Comparison of ENCODE assay signal across 8 cellular contexts in the genomic region with DNA sequence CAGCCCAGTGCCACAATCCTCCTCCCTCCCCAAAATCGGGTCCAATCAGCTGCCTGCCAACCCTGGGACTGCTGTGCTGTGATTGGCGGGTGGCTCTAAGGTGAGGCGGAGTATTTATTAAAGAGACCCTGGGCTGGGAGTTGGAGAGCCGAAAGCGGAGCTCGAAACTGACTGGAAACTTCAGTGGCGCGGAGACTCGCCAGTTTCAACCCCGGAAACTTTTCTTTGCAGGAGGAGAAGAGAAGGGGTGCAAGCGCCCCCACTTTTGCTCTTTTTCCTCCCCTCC. TPM values are rescaled to one million over a fixed set of nuclear protein-coding genes. Genes with fewer than 3 reads are reported as not detected.
DNase-seq lines count a peak whose midpoint lies in the region; ATAC-seq, FAIRE-seq and TF ChIP-seq lines count a peak whose summit lies in the region.

TSS of gene SOX9 (plus strand) at position 143 of the 286 bp plus-strand sequence. CDS start 372 bp downstream, outside the sequence.

- H3K9me3 Mint-ChIP-seq in endodermal cell = no peaks in the 10 kb centered on the region
- peaks cover 2% of the 10 kb centered on the region for H3K9me3 Mint-ChIP-seq in memory B cell

- H3K9me3 ChIP-seq in ES-I3 (ENCODE audit: control insufficient read depth, insufficient read depth, low read length) (no peaks in the 10 kb centered on the region), NT2/D1 (ENCODE audit: insufficient read depth, low read length) (no peaks in the 10 kb centered on the region), endodermal cell (ENCODE audit: control insufficient read depth, low read length) (no peaks in the 10 kb centered on the region)

- H3K4me3 ChIP-seq in NT2/D1 (ENCODE audit: insufficient read length, low read depth) (peak within 1 kb of the TSS; percentile 83), endodermal cell (ENCODE audit: low read length) (peak within 1 kb of the TSS; percentile 83)

- H3K36me3 ChIP-seq in ES-I3 (ENCODE audit: insufficient read depth, low read length) = no peaks in the 10 kb centered on the region
- H3K36me3 ChIP-seq in NT2/D1 (ENCODE audit: insufficient read depth, insufficient read length, low read length) = peaks cover 19% of the 10 kb centered on the region
- H3K36me3 ChIP-seq in endodermal cell (ENCODE audit: control insufficient read depth, insufficient read depth, low read length) = no peaks in the 10 kb centered on the region

- peaks cover 51% of the 10 kb centered on the region for H3K27me3 ChIP-seq in NT2/D1 (ENCODE audit: insufficient read depth, insufficient read length)
- peaks cover 89% of the 10 kb centered on the region for H3K27me3 ChIP-seq in endodermal cell (ENCODE audit: control insufficient read depth, insufficient read depth, low read length, poor library complexity, severe bottlenecking)

- H3K4me1 Mint-ChIP-seq in endodermal cell = peaks cover 42% of the 10 kb centered on the region
- H3K4me1 Mint-ChIP-seq in memory B cell = peaks cover 7% of the 10 kb centered on the region

- H3K9ac ChIP-seq in ES-I3 (ENCODE audit: low read depth, low read length) = peak within 1 kb of the TSS; percentile 84
- H3K9ac ChIP-seq in NT2/D1 (ENCODE audit: insufficient read length, low read depth) = peak within 1 kb of the TSS; percentile 97
- H3K9ac ChIP-seq in endodermal cell (ENCODE audit: extremely low read depth, low read length, poor library complexity, severe bottlenecking) = no peak within 1 kb of the TSS

- H3K4me1 ChIP-seq in ES-I3 (ENCODE audit: insufficient read depth, low read length) (peaks cover 21% of the 10 kb centered on the region), NT2/D1 (ENCODE audit: insufficient read depth, insufficient read length) (peaks cover 9% of the 10 kb centered on the region), endodermal cell (ENCODE audit: control insufficient read depth, insufficient read depth, low read length) (peaks cover 9% of the 10 kb centered on the region)

- H3K27me3 Mint-ChIP-seq in endodermal cell (ENCODE audit: insufficient read depth) = peaks cover 90% of the 10 kb centered on the region
- H3K27me3 Mint-ChIP-seq in memory B cell = peaks cover 27% of the 10 kb centered on the region

- H3K27ac ChIP-seq in endodermal cell (ENCODE audit: low read depth, low read length) = peak within 1 kb of the TSS; percentile 29

- H3K36me3 Mint-ChIP-seq in endodermal cell (ENCODE audit: low read depth) (no peaks in the 10 kb centered on the region), memory B cell (peaks cover 2% of the 10 kb centered on the region)

- WGBS in endodermal cell (ENCODE audit: insufficient coverage in 1 of 2, insufficient read length in 1 of 2), 2 experiments = 0 to 2% methylated on average over 5 to 10 of the region's 11 CpGs

- TF ChIP-seq CTCF in endodermal cell (conservative IDR thresholded peaks at IDR 0.05) = no peak

- DNase-seq in NT2/D1 (ENCODE audit: low read depth, low spot score) = peak; percentile 82
- DNase-seq in endodermal cell = peak; percentile 99
- DNase-seq in memory B cell (ENCODE audit: low spot score in 2 of 2) = no peak
- peak; percentile 100 for DNase-seq in urothelium cell line (ENCODE audit: low spot score)
- DNase-seq in KG1 (lab: John Stamatoyannopoulos, UW) = no peak

- H3K27ac Mint-ChIP-seq in endodermal cell (no peak within 1 kb of the TSS), memory B cell (no peak within 1 kb of the TSS)

- ATAC-seq in GM21367 (IDR thresholded peaks at IDR 0.05; ENCODE audit: unreplicated experiment) (peak; percentile 75), HG03571 (IDR thresholded peaks at IDR 0.05; ENCODE audit: unreplicated experiment) (peak; percentile 86), memory B cell (ENCODE audit: low read depth) (no peak)

- H3K4me3 Mint-ChIP-seq in endodermal cell (peak within 1 kb of the TSS; percentile 58), memory B cell (peak within 1 kb of the TSS; percentile 64)

- FAIRE-seq in urothelium cell line (lab: Jason Lieb, UNC) = peak; percentile 99

RNA-seq across cellular contexts. Expression of gene SOX9, which starts in this region (rescaled TPM):
- total RNA-seq in endodermal cell = 1 to 10 TPM in 1 of 2 donors, under 1 TPM in 1; 0.46 to 1.3 TPM
- 35.3 TPM for polyA plus RNA-seq in endodermal cell (2013, experiment 1 of 2)
- polyA plus RNA-seq in endodermal cell (2013, experiment 2 of 2) = 32.2 TPM

Comparison
In these comparisons a context has a peak if more than half of its experiments do, and no peak if none do; other contexts are left out.
1. DNase-seq: peak in NT2/D1 (single experiment), endodermal cell (single experiment) and urothelium cell line (single experiment); none in memory B cell (0 of 2) and KG1 (single experiment).